8 cellular contexts compared by ENCODE assay signal in the genomic region with DNA sequence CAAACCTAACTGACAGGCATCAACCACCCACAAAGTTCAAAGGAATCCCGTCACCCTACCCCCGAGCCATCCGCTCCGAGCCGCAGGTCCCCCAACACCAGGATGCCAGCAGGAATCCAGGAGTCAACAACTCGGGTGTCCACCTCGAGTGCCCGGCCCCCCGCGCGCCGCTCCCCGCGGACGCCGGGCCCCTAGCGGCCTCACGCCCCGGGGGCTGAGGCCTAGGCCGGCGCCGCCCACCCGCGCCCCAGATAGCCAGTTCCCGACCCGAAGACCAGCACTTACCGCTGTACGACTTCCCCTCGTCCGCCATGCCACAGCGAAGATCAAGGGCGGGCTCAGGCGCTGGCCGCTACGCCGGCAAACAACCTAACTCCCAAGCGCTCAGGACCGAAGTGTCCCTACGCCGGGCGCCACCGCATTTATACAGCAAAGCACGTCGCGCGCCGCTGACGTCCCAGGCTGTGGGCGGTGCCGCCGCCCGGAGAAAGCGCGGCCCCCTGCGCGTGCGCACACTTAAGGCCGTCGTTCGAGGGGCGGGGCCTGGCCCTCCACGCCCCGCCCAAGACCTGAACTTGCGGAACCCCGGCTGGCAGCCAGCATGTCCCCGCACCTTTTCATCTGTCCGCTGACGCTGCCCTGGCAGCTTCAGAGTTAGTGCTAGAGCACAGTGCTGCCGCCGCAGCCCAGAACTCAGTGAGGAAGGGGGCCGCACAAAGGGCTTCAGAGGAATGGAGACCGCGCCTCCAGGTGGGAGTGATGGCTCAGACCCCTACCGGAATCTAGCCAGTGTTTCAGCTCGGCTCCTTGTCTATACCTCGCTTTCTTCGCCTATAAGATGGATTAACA. TPM values are rescaled to one million over a fixed set of nuclear protein-coding genes. Genes with fewer than 3 reads are reported as not detected.
A peak's percentile ranks its signal among the peaks of the same experiment; 100 is the strongest.
DNase-seq lines count a peak whose midpoint lies in the region; ATAC-seq and TF ChIP-seq lines count a peak whose summit lies in the region.

A gene (minus strand): TSS at position 397 of the 849 bp plus-strand sequence. CDS start 84 bp downstream, at position 313.

- H3K9me3 ChIP-seq in adrenal gland (replicated peaks in 1 of 3) (no peaks in the 10 kb centered on the region), prostate gland (no peaks in the 10 kb centered on the region)

- DNase-seq in GM13977 (ENCODE audit: low spot score) = peak; percentile 99
- DNase-seq in NCI-H146 treated with DMSO at 0.1 percent for 48 hours (lab: John Stamatoyannopoulos, UW; ENCODE audit: unreplicated experiment) = peak; percentile 89
- DNase-seq in T-helper 1 cell = peak; percentile 91 to 97 (median 95)
- DNase-seq in adrenal gland = peak; percentile 92 to 97 (median 96)
- peak; percentile 96 for DNase-seq in left cardiac atrium
- DNase-seq in prostate gland (ENCODE audit: low spot score) = peak; percentile 95
- peak; percentile 96 for DNase-seq in ureter (ENCODE audit: low spot score)

- H3K27me3 ChIP-seq in adrenal gland = no peaks in the 10 kb centered on the region
- H3K27me3 ChIP-seq in prostate gland (replicated peaks; ENCODE audit: insufficient read depth) = no peaks in the 10 kb centered on the region

- ATAC-seq in HG02870 (IDR thresholded peaks at IDR 0.05; ENCODE audit: unreplicated experiment) = peak; percentile 72
- peak; percentile 94 to 95 for ATAC-seq in left cardiac atrium

- peak within 1 kb of the TSS; percentile 65 to 93 (median 89) for H3K27ac ChIP-seq in adrenal gland
- peak within 1 kb of the TSS; percentile 77 to 84 for H3K27ac ChIP-seq in prostate gland

- in situ Hi-C loops in GM13977 (cut with MboI; ENCODE audit: low pct_unique_long_range_greater_than_20kb, low sequenced_read_pairs, unreplicated experiment) = no loop called here

- intact Hi-C loops in adrenal gland (cut with DNase I) (no loop called here), left cardiac atrium (cut with DNase I) (no loop called here), prostate gland (cut with DNase I) (no loop called here)

- TF ChIP-seq CTCF in GM13977 (IDR thresholded peaks at IDR 0.05; ENCODE audit: extremely low read depth, insufficient read depth, missing control alignments) (no peak), adrenal gland (IDR thresholded peaks at IDR 0.05) (peak in 4 of 6 experiments; percentile 24 to 41 (median 38)), prostate gland (IDR thresholded peaks at IDR 0.05) (peak in 3 of 4 experiments; percentile 9 to 42 (median 37))

- H3K4me3 ChIP-seq in adrenal gland (peak within 1 kb of the TSS; percentile 25 to 69 (median 54)), prostate gland (peak within 1 kb of the TSS; percentile 83 to 88)

- peak; percentile 100 for TF ChIP-seq POLR2A in adrenal gland (IDR thresholded peaks at IDR 0.05)
- TF ChIP-seq POLR2A in prostate gland (IDR thresholded peaks at IDR 0.05) = peak; percentile 100

- WGBS in adrenal gland, 4 donors = 0 to 1% (median 0%) methylated on average over 3 to 77 of the region's 77 CpGs
- 0% methylated on average over 18 of the region's 77 CpGs for WGBS in prostate gland

- H3K36me3 ChIP-seq in adrenal gland (replicated peaks in 1 of 2) (peaks cover 0 to 33% of the 10 kb centered on the region in 2 donors), prostate gland (peaks cover 5 to 14% of the 10 kb centered on the region in 2 donors)

- H3K4me1 ChIP-seq in adrenal gland (replicated peaks in 1 of 2) = peaks cover 15 to 28% of the 10 kb centered on the region in 2 donors
- peaks cover 5% of the 10 kb centered on the region for H3K4me1 ChIP-seq in prostate gland (replicated peaks)

RNA-seq across cellular contexts. Expression of the gene that starts here (rescaled TPM):
- total RNA-seq in adrenal gland (100 to 1,000 TPM in 1 of 8 donors, 10 to 100 TPM in 7; 32.8 to 134 (median 67.7) TPM), left cardiac atrium (10 to 100 TPM; 40.5 to 45.6 TPM), prostate gland (10 to 100 TPM; 75.6 to 98.2 TPM), ureter (94.6 TPM)
- 100 to 1,000 TPM in 2 of 3 donors, 10 to 100 TPM in 1; 87.0 to 274 (median 231) TPM for polyA plus RNA-seq in adrenal gland

Comparison
In these comparisons a context has a peak if more than half of its experiments do, and no peak if none do; other contexts are left out.
1. Peak in every context shown above with its lines: DNase-seq, ATAC-seq, H3K4me3 ChIP-seq and H3K27ac ChIP-seq.